In the genomic region with DNA sequence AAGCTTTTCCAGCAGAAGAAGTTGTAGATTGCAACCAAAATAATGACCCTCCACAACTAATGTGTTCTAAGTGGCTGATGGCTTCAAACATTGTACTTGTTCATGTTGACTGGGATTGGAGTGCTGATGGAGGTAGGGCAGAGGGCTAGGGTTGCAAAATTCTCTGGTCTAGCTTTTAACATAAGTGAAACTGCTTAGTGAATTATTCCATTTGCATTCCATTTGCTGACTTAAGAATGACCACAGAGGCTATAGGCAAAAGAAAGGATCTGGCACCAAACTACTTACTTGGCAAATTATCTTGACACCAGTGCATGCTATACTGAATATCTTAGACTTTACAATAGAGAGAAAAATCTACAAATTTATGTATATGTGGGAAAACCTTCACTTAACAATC, we compare ENCODE assay signal across 30 cellular contexts.
"Had no signal": no experiment of that assay in that cellular context is flagged by ENCODE, and none has a peak within 500 bp of the region (broad histone marks: within the 10 kb centered on the region; RNA-seq: fewer than 3 reads in every experiment).

No MANE protein-coding gene starts in this region.

- H3K27me3 Mint-ChIP-seq: activated CD4-positive, alpha-beta T cell treated with anti-CD3 and anti-CD28 coated beads, Interleukin-2, amount 10 ng/mL, durations not matched to agents 24 days and 14 days had no signal

- H3K4me1 Mint-ChIP-seq: activated CD4-positive, alpha-beta T cell treated with anti-CD3 and anti-CD28 coated beads, Interleukin-2, amount 10 ng/mL, durations not matched to agents 24 days and 14 days; activated naive CD4-positive, alpha-beta T cell treated with anti-CD3 and anti-CD28 coated beads, Interleukin-2, amount 50 U/mL, for 24 hours; activated naive CD8-positive, alpha-beta T cell treated with anti-CD3 and anti-CD28 coated beads, Interleukin-2, amount 10 ng/mL, durations not matched to agents 7 days and 5 days; central memory CD8-positive, alpha-beta T cell had no signal

- H3K9me3 ChIP-seq: SJSA1, SK-N-SH had no signal

- H3K36me3 ChIP-seq: ascending aorta, cardiac muscle cell, Peyer's patch, SJSA1 had no signal

- H3K4me3 Mint-ChIP-seq: activated CD4-positive, alpha-beta T cell treated with anti-CD3 and anti-CD28 coated beads, Interleukin-2, amount 10 ng/mL, durations not matched to agents 24 days and 14 days; activated CD8-positive, alpha-beta T cell treated with anti-CD3 and anti-CD28 coated beads for 36 hours; activated naive CD4-positive, alpha-beta T cell treated with anti-CD3 and anti-CD28 coated beads, Interleukin-2, amount 50 U/mL, for 24 hours; activated naive CD8-positive, alpha-beta T cell treated with anti-CD3 and anti-CD28 coated beads, Interleukin-2, amount 10 ng/mL, durations not matched to agents 7 days and 5 days; activated T-cell treated with anti-CD3 and anti-CD28 coated beads, Interleukin-2, amount 50 U/mL, for 24 hours; central memory CD8-positive, alpha-beta T cell; T-helper 1 cell treated with Interleukin-12 subunit alpha and Interleukin-12 subunit beta and Interleukin-4 antibody, amounts not matched to agents 30 μg/mL and 1 μg/mL, for 36 hours; T-helper 2 cell treated with Interferon-gamma antibody and Interleukin-4, amounts not matched to agents 5 μg/mL and 100 μg/mL, for 36 hours had no signal

- H3K27ac Mint-ChIP-seq: activated CD4-positive, alpha-beta T cell treated with anti-CD3 and anti-CD28 coated beads, Interleukin-2, amount 10 ng/mL, durations not matched to agents 24 days and 14 days; activated CD8-positive, alpha-beta T cell treated with anti-CD3 and anti-CD28 coated beads for 36 hours; activated naive CD8-positive, alpha-beta T cell treated with anti-CD3 and anti-CD28 coated beads, Interleukin-2, amount 10 ng/mL, durations not matched to agents 7 days and 5 days; activated T-cell treated with anti-CD3 and anti-CD28 coated beads, Interleukin-2, amount 50 U/mL, for 24 hours; activated T-helper 2 cell treated with anti-CD3 and anti-CD28 coated beads, Interferon-gamma antibody, Interleukin-2, Interleukin-4, amounts not matched to agents 10 μg/mL and 5 μg/mL and 100 μg/mL, durations not matched to agents 14 hours and 24 hours and 36 hours; T-helper 1 cell treated with Interleukin-12 subunit alpha and Interleukin-12 subunit beta and Interleukin-4 antibody, amounts not matched to agents 30 μg/mL and 1 μg/mL, for 36 hours; T-helper 2 cell treated with Interferon-gamma antibody and Interleukin-4, amounts not matched to agents 5 μg/mL and 100 μg/mL, for 36 hours had no signal

- H3K27me3 ChIP-seq: ascending aorta, cardiac muscle cell, Peyer's patch, SJSA1 had no signal

- DNase-seq: activated CD4-positive, alpha-beta T cell treated with anti-CD3 and anti-CD28 coated beads, Interleukin-2, amount 10 ng/mL, durations not matched to agents 24 days and 14 days; activated CD4-positive, alpha-beta T cell treated with anti-CD3 and anti-CD28 coated beads, Interleukin-2, amount 50 U/mL, for 4 hours; activated CD8-positive, alpha-beta T cell treated with anti-CD3 and anti-CD28 coated beads for 36 hours; activated gamma-delta T cell; activated naive CD4-positive, alpha-beta T cell treated with Interleukin-2 at 50 U/mL for 16 hours; activated naive CD8-positive, alpha-beta T cell treated with anti-CD3 and anti-CD28 coated beads, Interleukin-2, amount 10 ng/mL, durations not matched to agents 7 days and 5 days; activated T-cell treated with anti-CD3 and anti-CD28 coated beads, Interleukin-2, amount 50 U/mL, for 24 hours; amygdala; NCI-H1048; NCI-H1105 treated with DMSO at 0.1 percent for 48 hours; NCI-H1436; NCI-H1694; NCI-H2029 treated with DMSO at 0.1 percent for 48 hours; NCI-H345; NCI-H526; NCI-H748 treated with DMSO at 0.1 percent for 48 hours; NK-92 treated with Interleukin-12 subunit alpha and Interleukin-12 subunit beta, amount 100 ng/mL, for 24 hours; PC-3; Peyer's patch; RPMI8226; SHP77 treated with DMSO at 0.1 percent for 48 hours; SK-N-SH had no signal

- H3K9me3 Mint-ChIP-seq: central memory CD8-positive, alpha-beta T cell had no signal

- H3K4me3 ChIP-seq: ascending aorta, cardiac muscle cell, Peyer's patch, SJSA1 had no signal
